Comparison of ENCODE assay signal across 19 cellular contexts in the genomic region with DNA sequence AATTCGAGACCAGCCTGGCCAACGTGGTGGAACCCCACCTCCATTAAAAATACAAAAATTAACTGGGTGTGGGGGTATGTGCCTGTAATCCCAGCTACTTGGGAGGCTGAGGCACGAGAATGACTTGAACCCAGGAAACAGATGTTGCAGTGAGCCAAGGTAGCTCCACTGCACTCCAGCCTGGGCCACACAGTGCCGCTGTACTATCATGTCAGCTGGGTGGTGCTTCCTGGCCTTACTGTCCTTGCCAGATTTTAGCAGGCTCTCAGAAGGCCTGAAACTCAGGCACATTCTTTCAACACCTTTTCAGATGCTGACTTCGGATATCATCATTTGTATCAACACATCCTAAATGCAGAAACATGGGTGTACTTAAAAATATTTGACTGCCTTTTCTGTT. TPM values are rescaled to one million over a fixed set of nuclear protein-coding genes. Genes with fewer than 3 reads are reported as not detected.
"Had no signal": no experiment of that assay in that cellular context is flagged by ENCODE, and none has a peak within 500 bp of the region (broad histone marks: within the 10 kb centered on the region; RNA-seq: fewer than 3 reads in every experiment).

No MANE protein-coding gene starts in this region.

- DNase-seq: activated CD4-positive, alpha-beta T cell treated with anti-CD3 and anti-CD28 coated beads, Interleukin-2, amount 50 U/mL, for 1 hour; activated CD8-positive, alpha-beta memory T cell treated with anti-CD3 and anti-CD28 coated beads, Interleukin-2, amount 50 U/mL, for 4 hours; activated effector memory CD4-positive, alpha-beta T cell treated with Interleukin-2 at 50 U/mL for 16 hours; activated T-cell treated with anti-CD3 and anti-CD28 coated beads, Interleukin-2, amount 50 U/mL, for 48 hours; body of pancreas; caudate nucleus; gastrocnemius medialis; occipital lobe; right lobe of liver; stimulated activated CD4-positive, alpha-beta T cell treated with anti-CD3 and anti-CD28 coated beads, Interleukin-4, amount 100 ng/mL, for 1 hour; stimulated activated naive CD8-positive, alpha-beta T cell treated with anti-CD3 and anti-CD28 coated beads, Interleukin-15, amount 100 ng/mL, for 72 hours; T-helper 17 cell; trophoblast cell had no signal

- H3K4me3 ChIP-seq: body of pancreas, gastrocnemius medialis, right lobe of liver, smooth muscle cell, suprapubic skin had no signal

- H3K27ac ChIP-seq: body of pancreas, gastrocnemius medialis, right lobe of liver, suprapubic skin had no signal

- H3K27me3 ChIP-seq: body of pancreas, gastrocnemius medialis, right lobe of liver, suprapubic skin had no signal

- H3K36me3 ChIP-seq: gastrocnemius medialis had no signal

- H3K9me3 ChIP-seq: body of pancreas, gastrocnemius medialis, right lobe of liver, suprapubic skin had no signal

- H3K4me3 Mint-ChIP-seq: mesothelial cell of epicardium; stimulated activated naive CD8-positive, alpha-beta T cell treated with anti-CD3 and anti-CD28 coated beads, Interleukin-15, amount 100 ng/mL, for 72 hours; T-helper 17 cell had no signal

- H3K9me3 Mint-ChIP-seq: activated naive CD4-positive, alpha-beta T cell treated with anti-CD3 and anti-CD28 coated beads, Interleukin-2, amount 50 U/mL, for 72 hours; mesothelial cell of epicardium; stimulated activated naive CD8-positive, alpha-beta T cell treated with anti-CD3 and anti-CD28 coated beads, Interleukin-15, amount 100 ng/mL, for 72 hours had no signal

- ATAC-seq: activated naive CD4-positive, alpha-beta T cell treated with anti-CD3 and anti-CD28 coated beads, Interleukin-2, amount 50 U/mL, for 72 hours; body of pancreas; gastrocnemius medialis; right lobe of liver; stimulated activated naive CD8-positive, alpha-beta T cell treated with anti-CD3 and anti-CD28 coated beads, Interleukin-15, amount 100 ng/mL, for 72 hours; T-helper 17 cell had no signal

- H3K27me3 Mint-ChIP-seq: stimulated activated naive CD8-positive, alpha-beta T cell treated with anti-CD3 and anti-CD28 coated beads, Interleukin-15, amount 100 ng/mL, for 72 hours; T-helper 17 cell had no signal

- H3K27ac Mint-ChIP-seq: mesothelial cell of epicardium; stimulated activated naive CD8-positive, alpha-beta T cell treated with anti-CD3 and anti-CD28 coated beads, Interleukin-15, amount 100 ng/mL, for 72 hours; T-helper 17 cell had no signal

RNA-seq across cellular contexts. Expression of a gene that starts 52.2 kb away (rescaled TPM):
- total RNA-seq: body of pancreas, gastrocnemius medialis, lung microvascular endothelial cell, posterior vena cava, right lobe of liver, smooth muscle cell had no signal
